ENCODE assay signal across 1 cellular context in genomic region chr1:204255966-204256365, GRCh38.
TF ChIP-seq lines count a peak whose summit lies in the region.

No MANE protein-coding gene starts in this region.

TF ChIP-seq in GM23338, 12 proteins besides CTCF, POLR2A, EP300 and RAD21 (continued from another document):
- no peak for TF ChIP-seq ZNF114 (CRISPR knock-in tag; IDR thresholded peaks at IDR 0.05)
- no peak for TF ChIP-seq EZH2phosphoT487 (IDR thresholded peaks at IDR 0.05; ENCODE audit: unreplicated experiment)
